In the genomic region with DNA sequence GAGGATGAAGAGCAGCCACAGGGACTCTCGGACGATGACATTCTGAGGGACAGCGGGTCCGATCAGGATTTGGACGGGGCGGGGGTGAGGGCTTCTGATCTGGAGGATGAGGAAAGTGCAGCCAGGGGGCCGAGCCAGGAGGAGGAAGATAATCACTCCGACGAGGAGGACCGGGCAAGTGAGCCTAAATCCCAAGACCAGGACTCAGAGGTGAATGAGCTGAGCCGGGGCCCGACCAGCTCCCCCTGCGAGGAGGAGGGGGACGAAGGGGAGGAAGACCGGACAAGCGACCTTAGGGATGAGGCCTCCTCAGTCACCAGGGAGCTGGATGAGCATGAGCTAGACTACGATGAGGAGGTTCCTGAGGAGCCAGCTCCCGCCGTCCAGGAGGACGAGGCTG, we compare ENCODE assay signal across 22 cellular contexts.
"Had no signal": no experiment of that assay in that cellular context is flagged by ENCODE, and none has a peak within 500 bp of the region (broad histone marks: within the 10 kb centered on the region; RNA-seq: fewer than 3 reads in every experiment).

No MANE protein-coding gene starts in this region.

- FAIRE-seq: kidney, pancreas had no signal

- H3K27ac Mint-ChIP-seq: activated B cell treated with CpG ODN at 0.5 μM for 24 hours, brain, mesothelial cell of epicardium had no signal

- H3K27ac ChIP-seq: coronary artery, gastrocnemius medialis, heart left ventricle, left lung, neutrophil, pancreas, SJSA1 had no signal

- H3K4me1 ChIP-seq: SJSA1 had no signal

- H3K9me3 Mint-ChIP-seq: activated B cell treated with CpG ODN at 0.5 μM for 24 hours; brain; mesothelial cell of epicardium; natural killer cell treated with Interleukin-12 subunit alpha and Interleukin-12 subunit beta and Interleukin-15 and Interleukin-18, amount 100 ng/mL, for 72 hours had no signal

- ATAC-seq: esophagus mucosa; gastrocnemius medialis; heart left ventricle; natural killer cell treated with Interleukin-12 subunit alpha and Interleukin-12 subunit beta and Interleukin-15 and Interleukin-18, amount 100 ng/mL, for 72 hours; pancreas; sciatic nerve had no signal

- H3K36me3 Mint-ChIP-seq: natural killer cell treated with Interleukin-12 subunit alpha and Interleukin-12 subunit beta and Interleukin-15 and Interleukin-18, amount 100 ng/mL, for 72 hours had no signal

- H3K4me2 ChIP-seq: smooth muscle cell had no signal

- H3K27me3 ChIP-seq: gastrocnemius medialis, heart left ventricle, left lung, neutrophil, pancreas, SJSA1, thyroid gland had no signal

- H3K4me3 ChIP-seq: coronary artery, gastrocnemius medialis, heart left ventricle, left lung, pancreas, SJSA1, smooth muscle cell, thyroid gland had no signal

- DNase-seq: activated B cell treated with CpG ODN at 0.5 μM for 24 hours; activated CD4-positive, alpha-beta T cell treated with anti-CD3 and anti-CD28 coated beads for 48 hours; activated effector memory CD4-positive, alpha-beta T cell treated with Interleukin-2 at 50 U/mL for 16 hours; caudate nucleus; gastrocnemius medialis; heart left ventricle; kidney; stimulated activated CD4-positive, alpha-beta T cell treated with anti-CD3 and anti-CD28 coated beads, Interleukin-4, amount 100 ng/mL, for 1 hour; T-helper 9 cell had no signal

- H3K9me3 ChIP-seq: gastrocnemius medialis, heart left ventricle, left lung, neutrophil, pancreas, SJSA1, thyroid gland had no signal

- H3K4me3 Mint-ChIP-seq: activated B cell treated with CpG ODN at 0.5 μM for 24 hours; mesothelial cell of epicardium; natural killer cell treated with Interleukin-12 subunit alpha and Interleukin-12 subunit beta and Interleukin-15 and Interleukin-18, amount 100 ng/mL, for 72 hours had no signal

- H3K27me3 Mint-ChIP-seq: activated B cell treated with CpG ODN at 0.5 μM for 24 hours; activated naive CD8-positive, alpha-beta T cell; brain; natural killer cell treated with Interleukin-12 subunit alpha and Interleukin-12 subunit beta and Interleukin-15 and Interleukin-18, amount 100 ng/mL, for 72 hours had no signal
